Comparison of ENCODE assay signal across 7 cellular contexts in genomic region chr4:43525646-43526045, GRCh38.
"Had no signal": no experiment of that assay in that cellular context is flagged by ENCODE, and none has a peak within 500 bp of the region (broad histone marks: within the 10 kb centered on the region; RNA-seq: fewer than 3 reads in every experiment).

No MANE protein-coding gene starts in this region.

- FAIRE-seq: H1, H54 had no signal

- H3K4me2 ChIP-seq: GM23338 had no signal

- DNase-seq: H9, HCEC 1CT, Kasumi-1, KG1 had no signal

- H2AFZ ChIP-seq: GM23338 had no signal

- ATAC-seq: GM23338 had no signal

- H3K4me3 ChIP-seq: GM23338 had no signal
